ENCODE assay signal across 14 cellular contexts in the genomic region with DNA sequence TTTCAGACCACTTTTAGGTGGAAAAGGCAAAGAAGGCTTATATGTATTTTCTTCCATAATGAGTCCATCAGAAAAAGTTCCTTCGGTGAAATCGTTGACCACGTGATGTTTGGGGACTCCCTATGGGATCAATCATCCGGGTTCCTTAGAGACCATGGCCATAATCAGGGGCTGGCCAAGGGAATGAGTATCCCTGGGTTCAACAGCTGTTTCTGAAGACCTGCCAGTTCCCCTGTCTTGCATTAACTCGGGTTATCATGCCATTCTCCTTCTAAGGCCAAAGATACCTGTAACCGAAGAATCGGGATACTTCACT. TPM values are rescaled to one million over a fixed set of nuclear protein-coding genes. Genes with fewer than 3 reads are reported as not detected.
DNase-seq lines count a peak whose midpoint lies in the region; ATAC-seq, FAIRE-seq and TF ChIP-seq lines count a peak whose summit lies in the region.
"Had no signal": no experiment of that assay in that cellular context is flagged by ENCODE, and none has a peak within 500 bp of the region (broad histone marks: within the 10 kb centered on the region; RNA-seq: fewer than 3 reads in every experiment).

No MANE protein-coding gene starts in this region.

- no peak for FAIRE-seq in A549 (lab: Jason Lieb, UNC)
- FAIRE-seq: H54 had no signal

- H4K20me1 ChIP-seq in PC-9 (ENCODE audit: insufficient read depth): no peaks in the 10 kb centered on the region

- ATAC-seq in A549 (peak in 1 of 2 experiments; percentile 56; a peak in 3 of 6 replicates), HG02840 (IDR thresholded peaks at IDR 0.05; ENCODE audit: low FRiP score, unreplicated experiment) (no peak), HG03378 (IDR thresholded peaks at IDR 0.05; ENCODE audit: unreplicated experiment) (no peak)
- ATAC-seq in CD4-positive, alpha-beta T cell (ENCODE audit: poor library complexity): no peak

- no peak overlapping the region for H3K27ac Mint-ChIP-seq in CD4-positive, alpha-beta T cell
- H3K27ac Mint-ChIP-seq in endodermal cell: no peak overlapping the region
- H3K27ac Mint-ChIP-seq: IgD-negative memory B cell had no signal

- TF ChIP-seq POLR2A in A549 (IDR thresholded peaks at IDR 0.05; ENCODE audit: low read length): no peak
- TF ChIP-seq POLR2A in thyroid gland (IDR thresholded peaks at IDR 0.05): no peak

- H3K9me3 ChIP-seq in A549: peaks cover 4% of the 10 kb centered on the region; the same call in 2 of the 3 replicates
- H3K9me3 ChIP-seq in CD4-positive, alpha-beta T cell (ENCODE audit: control insufficient read depth, low read length): no peaks in the 10 kb centered on the region
- no peaks in the 10 kb centered on the region for H3K9me3 ChIP-seq in PC-9 (ENCODE audit: insufficient read depth, low read depth)
- no peaks in the 10 kb centered on the region for H3K9me3 ChIP-seq in endodermal cell (ENCODE audit: control insufficient read depth, low read length)
- no peaks in the 10 kb centered on the region for H3K9me3 ChIP-seq in thyroid gland
- H3K9me3 ChIP-seq: BE2C had no signal

- BruUV-seq in PC-9 (replicated peaks; lab: Mats Ljungman, UMichigan): no TSS peak

- no peaks in the 10 kb centered on the region for H3K9me2 ChIP-seq in PC-9 (ENCODE audit: insufficient read depth)

- no peaks in the 10 kb centered on the region for H3K36me3 Mint-ChIP-seq in CD4-positive, alpha-beta T cell (ENCODE audit: low read depth)
- H3K36me3 Mint-ChIP-seq in endodermal cell (ENCODE audit: low read depth): no peaks in the 10 kb centered on the region

- no peaks in the 10 kb centered on the region for H3K9me3 Mint-ChIP-seq in CD4-positive, alpha-beta T cell
- no peaks in the 10 kb centered on the region for H3K9me3 Mint-ChIP-seq in endodermal cell
- H3K9me3 Mint-ChIP-seq: IgD-negative memory B cell had no signal

- no peak overlapping the region for H2AFZ ChIP-seq in PC-9

- peak overlapping the region; percentile 47; the same call in 2 of the 3 replicates for H3K4me2 ChIP-seq in A549
- peak overlapping the region; percentile 10; the same call in 1 of the 2 replicates for H3K4me2 ChIP-seq in PC-9

- H3K4me1 Mint-ChIP-seq in CD4-positive, alpha-beta T cell (ENCODE audit: low read depth): no peaks in the 10 kb centered on the region
- H3K4me1 Mint-ChIP-seq in endodermal cell: no peaks in the 10 kb centered on the region

- H3K27me3 Mint-ChIP-seq in CD4-positive, alpha-beta T cell: peaks cover 8% of the 10 kb centered on the region
- peaks cover 12% of the 10 kb centered on the region for H3K27me3 Mint-ChIP-seq in endodermal cell (ENCODE audit: insufficient read depth)

- H3K4me1 ChIP-seq in A549 (no peaks in the 10 kb centered on the region), PC-9 (replicated peaks; ENCODE audit: insufficient read depth) (no peaks in the 10 kb centered on the region), endodermal cell (ENCODE audit: control insufficient read depth, insufficient read depth, low read length) (no peaks in the 10 kb centered on the region), thyroid gland (no peaks in the 10 kb centered on the region)
- H3K4me1 ChIP-seq: BE2C had no signal

- no peak overlapping the region for H3K4me3 Mint-ChIP-seq in CD4-positive, alpha-beta T cell
- H3K4me3 Mint-ChIP-seq in endodermal cell: no peak overlapping the region
- H3K4me3 Mint-ChIP-seq: IgD-negative memory B cell had no signal

- DNase-seq in A549 (ENCODE audit: low read depth in 1 of 2, low spot score in 1 of 2): no peak
- DNase-seq in CD4-positive, alpha-beta T cell: no peak
- no peak for DNase-seq in PC-9
- DNase-seq in endodermal cell: no peak
- DNase-seq in NCI-H128 (lab: John Stamatoyannopoulos, UW; ENCODE audit: unreplicated experiment): no peak
- DNase-seq in thyroid gland: no peak
- DNase-seq: DMS 273 treated with DMSO at 0.1 percent for 48 hours, GF-D8, NCI-H1417 treated with DMSO at 0.1 percent for 48 hours had no signal

- CTCF ChIA-PET in A549 (lab: Yijun Ruan, JAX): interaction anchor here (0.7 to 7.8 kb wide), 12 partner anchors 10 to 779 kb away, joined by 3 to 90 read pairs (median 3); no protein-coding TSS in a partner anchor
- CTCF ChIA-PET in CD4-positive, alpha-beta T cell (lab: Charles Lee): no interaction called here
- CTCF ChIA-PET in PC-9 (lab: Charles Lee): interaction anchor here (1.6 kb wide), 1 partner anchor 18 kb away, joined by 3 read pairs; no protein-coding TSS in a partner anchor

- H3K27me3 ChIP-seq in CD4-positive, alpha-beta T cell (ENCODE audit: control insufficient read depth, insufficient read depth, low read length): no peaks in the 10 kb centered on the region
- H3K27me3 ChIP-seq in PC-9 (ENCODE audit: insufficient read depth, low read depth) (0 out of 2 replicates have a peak, but pooled peaks cover 8% of the 10 kb centered on the region), endodermal cell (ENCODE audit: control insufficient read depth, insufficient read depth, low read length, poor library complexity, severe bottlenecking) (no peaks in the 10 kb centered on the region), thyroid gland (no peaks in the 10 kb centered on the region)
- H3K27me3 ChIP-seq: BE2C had no signal

- no peak overlapping the region for H3K9ac ChIP-seq in endodermal cell (ENCODE audit: extremely low read depth, low read length, poor library complexity, severe bottlenecking)

- H3K27ac ChIP-seq in A549 (no peak overlapping the region), PC-9 (no peak overlapping the region), endodermal cell (ENCODE audit: low read depth, low read length) (no peak overlapping the region), thyroid gland (no peak overlapping the region)
- H3K27ac ChIP-seq in CD4-positive, alpha-beta T cell (ENCODE audit: low read depth, low read length): no peak overlapping the region

- no peak for TF ChIP-seq RAD21 in A549 (conservative IDR thresholded peaks at IDR 0.05 in 1 of 2, IDR thresholded peaks at IDR 0.05 in 1 of 2)

- intact Hi-C loops in CD4-positive, alpha-beta T cell (cut with DNase I, micrococcal nuclease): loop anchor here in 1 of 2 experiments (5.0 kb wide), 1 partner anchor 778 kb away; no protein-coding TSS in a partner anchor
- intact Hi-C loops in PC-9 (cut with micrococcal nuclease; ENCODE audit: unreplicated experiment) (loop anchor here (1.0 to 10.0 kb wide), 3 partner anchors 19 to 646 kb away; no protein-coding TSS in a partner anchor), thyroid gland (cut with DNase I) (loop anchor here (5.0 kb wide), 1 partner anchor 143 kb away; no protein-coding TSS in a partner anchor)

- TF ChIP-seq CTCF in A549 (IDR thresholded peaks at IDR 0.05) (no peak), PC-9 (conservative IDR thresholded peaks at IDR 0.05) (0 out of 2 replicates have a peak, but pooled peaks have one; percentile 8), endodermal cell (conservative IDR thresholded peaks at IDR 0.05) (peak; percentile 8), thyroid gland (IDR thresholded peaks at IDR 0.05) (no peak)
- TF ChIP-seq CTCF in CD4-positive, alpha-beta T cell (IDR thresholded peaks at IDR 0.05): peak; percentile 38

- WGBS in A549 (ENCODE audit: missing lambda C conversion rate): 29% methylated on average over 7 of the region's 7 CpGs
- WGBS in endodermal cell (ENCODE audit: insufficient coverage in 1 of 2, insufficient read length in 1 of 2), 2 experiments: 54 to 55% methylated on average over 7 of the region's 7 CpGs
- WGBS in thyroid gland, 2 donors: 47 to 82% methylated on average over 7 of the region's 7 CpGs

- no peaks in the 10 kb centered on the region for H3F3A ChIP-seq in PC-9 (ENCODE audit: insufficient read depth, low read depth)

- POLR2A ChIA-PET in A549 (lab: Yijun Ruan, JAX): no interaction called here
- POLR2A ChIA-PET in CD4-positive, alpha-beta T cell (lab: Charles Lee): interaction anchor here (0.9 kb wide), 1 partner anchor 18 kb away, joined by 7 read pairs; a partner anchor contains a TSS
- POLR2A ChIA-PET in PC-9 (lab: Charles Lee; ENCODE audit: unreplicated experiment): no interaction called here

- no peaks in the 10 kb centered on the region for H3K79me2 ChIP-seq in PC-9 (ENCODE audit: low read depth)

- TF ChIP-seq EP300 in A549 (IDR thresholded peaks at IDR 0.05): no peak

- H3K36me3 ChIP-seq in PC-9 (ENCODE audit: low read depth) (no peaks in the 10 kb centered on the region), endodermal cell (ENCODE audit: control insufficient read depth, insufficient read depth, low read length) (no peaks in the 10 kb centered on the region), thyroid gland (no peaks in the 10 kb centered on the region)
- H3K36me3 ChIP-seq: BE2C had no signal

- H3K4me3 ChIP-seq in A549 (no peak overlapping the region), PC-9 (no peak overlapping the region), endodermal cell (ENCODE audit: low read length) (no peak overlapping the region), thyroid gland (replicated peaks in 1 of 3) (no peak overlapping the region)

TF ChIP-seq in A549, 52 proteins besides CTCF, POLR2A, EP300 and RAD21:
- TF ChIP-seq, protein P1, sequence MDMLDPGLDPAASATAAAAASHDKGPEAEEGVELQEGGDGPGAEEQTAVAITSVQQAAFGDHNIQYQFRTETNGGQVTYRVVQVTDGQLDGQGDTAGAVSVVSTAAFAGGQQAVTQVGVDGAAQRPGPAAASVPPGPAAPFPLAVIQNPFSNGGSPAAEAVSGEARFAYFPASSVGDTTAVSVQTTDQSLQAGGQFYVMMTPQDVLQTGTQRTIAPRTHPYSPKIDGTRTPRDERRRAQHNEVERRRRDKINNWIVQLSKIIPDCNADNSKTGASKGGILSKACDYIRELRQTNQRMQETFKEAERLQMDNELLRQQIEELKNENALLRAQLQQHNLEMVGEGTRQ (IDR thresholded peaks at IDR 0.05): peak; percentile 46
- TF ChIP-seq NFE2L2 (conservative IDR thresholded peaks at IDR 0.05; ENCODE audit: low read length) (no peak), GATA3 (IDR thresholded peaks at IDR 0.05; ENCODE audit: borderline replicate concordance) (no peak), CBX8 (IDR thresholded peaks at IDR 0.05) (no peak)

RNA-seq across cellular contexts. Expression of a gene that starts 18.7 kb away (rescaled TPM):
- 20.2 and 21.1 TPM in 2 replicates for polyA plus RNA-seq in A549 (2011; rRNA removed)
- 34.7 and 55.4 TPM in 2 replicates for polyA plus RNA-seq in A549 (2012; cell fraction: cytosol; rRNA removed)
- 34.6 and 43.7 TPM in 2 replicates for polyA plus RNA-seq in A549 (2012; cell fraction: nucleus; rRNA removed)
- polyA plus RNA-seq in A549 (2017; fragmentation: RNase III; extraction: RNeasy Plus Mini Kit Qiagen cat#74134 plus additional on column Dnase treatment): 19.2 to 20.0 TPM (median 19.5 TPM) in 3 replicates
- polyA minus RNA-seq in A549 (2011; rRNA and poly(A)+ RNA removed): 21.1 and 23.0 TPM in 2 replicates
- total RNA-seq in CD4-positive, alpha-beta T cell: 1 to 10 TPM; 3.6 to 4.0 TPM
- 18.2 and 18.4 TPM in 2 replicates for total RNA-seq in PC-9 (2021)
- total RNA-seq in endodermal cell: 10 to 100 TPM; 26.8 to 28.6 TPM
- polyA plus RNA-seq in endodermal cell (2013, experiment 1 of 2): 22.7 TPM
- 18.5 TPM for polyA plus RNA-seq in endodermal cell (2013, experiment 2 of 2)
- 10 to 100 TPM in 3 of 4 donors, 1 to 10 TPM in 1; 6.2 to 24.3 (median 14.1) TPM for total RNA-seq in thyroid gland

Comparison
In these comparisons a context has a peak if more than half of its experiments do, and no peak if none do; other contexts are left out.
1. CTCF ChIP-seq: peak in CD4-positive, alpha-beta T cell (single experiment), PC-9 (single experiment) and endodermal cell (single experiment); none in A549 (single experiment) and thyroid gland (0 of 6).